In the genomic region with DNA sequence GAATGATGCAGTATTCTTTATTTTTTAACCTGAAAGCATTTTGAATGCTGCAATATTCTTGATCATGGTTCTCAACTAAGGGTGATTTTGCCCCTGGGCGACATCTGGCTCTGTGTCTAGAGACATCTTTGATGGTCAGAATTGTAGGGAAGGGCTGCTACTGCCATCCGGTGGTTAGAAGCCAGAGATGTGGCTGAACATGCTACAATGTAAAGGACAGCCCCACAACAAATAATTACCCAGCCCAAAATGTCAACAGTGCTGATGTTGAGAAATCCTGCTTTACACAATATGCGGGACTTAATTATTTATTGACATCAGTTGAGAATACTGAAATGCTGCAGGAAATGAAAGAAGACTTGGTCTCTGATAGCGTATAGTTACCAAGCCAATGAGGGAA, we compare ENCODE assay signal across 8 cellular contexts. TPM values are rescaled to one million over a fixed set of nuclear protein-coding genes. Genes with fewer than 3 reads are reported as not detected.
DNase-seq lines count a peak whose midpoint lies in the region; ATAC-seq and TF ChIP-seq lines count a peak whose summit lies in the region.

No MANE protein-coding gene starts in this region.

- CTCF ChIA-PET in A673 (lab: Charles Lee), result no interaction called here

- TF ChIP-seq POLR2A in Peyer's patch (IDR thresholded peaks at IDR 0.05), result no peak

- BruUV-seq in A673 (replicated peaks; lab: Mats Ljungman, UMichigan), result no TSS peak

- H3K27me3 ChIP-seq in A673 (replicated peaks; ENCODE audit: insufficient read depth, low read depth, low read length, poor library complexity) (no peaks in the 10 kb centered on the region), NT2/D1 (ENCODE audit: insufficient read depth, insufficient read length) (no peaks in the 10 kb centered on the region), Peyer's patch (no peaks in the 10 kb centered on the region)

- no peak overlapping the region for H3K9ac ChIP-seq in NT2/D1 (ENCODE audit: insufficient read length, low read depth)

- TF ChIP-seq CTCF in A673 (conservative IDR thresholded peaks at IDR 0.05; ENCODE audit: low read depth, low read length), result peak; percentile 77
- peak; percentile 57 for TF ChIP-seq CTCF in fibroblast of villous mesenchyme (IDR thresholded peaks at IDR 0.05; ENCODE audit: insufficient read depth, low read depth, low read length)
- peak in 1 of 6 experiments; percentile 5 for TF ChIP-seq CTCF in Peyer's patch (IDR thresholded peaks at IDR 0.05)

- peaks cover 33% of the 10 kb centered on the region for H3K4me1 ChIP-seq in A673 (ENCODE audit: insufficient read depth, low read length, poor library complexity, severe bottlenecking)
- H3K4me1 ChIP-seq in NT2/D1 (ENCODE audit: insufficient read depth, insufficient read length), result no peaks in the 10 kb centered on the region
- no peaks in the 10 kb centered on the region for H3K4me1 ChIP-seq in Peyer's patch

- ATAC-seq in GM18502 (IDR thresholded peaks at IDR 0.05; ENCODE audit: poor library complexity, unreplicated experiment), result peak; percentile 81
- peak; percentile 71 for ATAC-seq in HG03196 (IDR thresholded peaks at IDR 0.05; ENCODE audit: unreplicated experiment)

- peak; percentile 77 for DNase-seq in A673 (ENCODE audit: low spot score)
- DNase-seq in NT2/D1 (ENCODE audit: low read depth, low spot score), result peak; percentile 22
- DNase-seq in fibroblast of villous mesenchyme (ENCODE audit: low read depth), result peak; percentile 63
- DNase-seq in NK-92 treated with Interleukin-12 subunit alpha and Interleukin-12 subunit beta, amount 100 ng/mL, for 24 hours (lab: John Stamatoyannopoulos, UW), result no peak
- DNase-seq in D341Med (ENCODE audit: low spot score), result no peak
- DNase-seq in Peyer's patch, result no peak

- intact Hi-C loops in A673 (cut with micrococcal nuclease; ENCODE audit: unreplicated experiment), result loop anchor here (1.0 kb wide), 1 partner anchor 129 kb away; no protein-coding TSS in a partner anchor

- H3K27ac ChIP-seq in A673 (ENCODE audit: low read depth, low read length, poor library complexity, severe bottlenecking) (no peak overlapping the region), Peyer's patch (no peak overlapping the region)

- H3K36me3 ChIP-seq in A673 (ENCODE audit: insufficient read depth, low read length, poor library complexity, severe bottlenecking) (no peaks in the 10 kb centered on the region), NT2/D1 (ENCODE audit: insufficient read depth, insufficient read length, low read length) (no peaks in the 10 kb centered on the region), Peyer's patch (no peaks in the 10 kb centered on the region)

- POLR2A ChIA-PET in A673 (lab: Charles Lee; ENCODE audit: low non-redundant PET), result no interaction called here

- no peak overlapping the region for H3K4me3 ChIP-seq in A673 (ENCODE audit: low read depth, low read length, poor library complexity, severe bottlenecking)
- H3K4me3 ChIP-seq in NT2/D1 (ENCODE audit: insufficient read length, low read depth), result no peak overlapping the region
- H3K4me3 ChIP-seq in fibroblast of villous mesenchyme (ENCODE audit: low read depth, low read length), result no peak overlapping the region
- H3K4me3 ChIP-seq in Peyer's patch, result no peak overlapping the region

- no peaks in the 10 kb centered on the region for H3K9me3 ChIP-seq in A673 (ENCODE audit: low read depth, low read length, poor library complexity, severe bottlenecking)
- H3K9me3 ChIP-seq in NT2/D1 (ENCODE audit: insufficient read depth, low read length), result no peaks in the 10 kb centered on the region
- no peaks in the 10 kb centered on the region for H3K9me3 ChIP-seq in Peyer's patch

RNA-seq across cellular contexts. Expression of a gene that starts 37.5 kb away (rescaled TPM):
- 1.7 and 2.5 TPM in 2 replicates for total RNA-seq in A673 (2021)
- total RNA-seq in fibroblast of villous mesenchyme, result 18.0 and 22.9 TPM in 2 replicates
- not detected for total RNA-seq in Peyer's patch

RNA-seq across cellular contexts. Expression of a gene that starts 57.7 kb away (rescaled TPM):
- not detected in 2 replicates for total RNA-seq in A673 (2021)
- not detected in 2 replicates for total RNA-seq in fibroblast of villous mesenchyme
- total RNA-seq in Peyer's patch, result not detected

Comparison
In these comparisons a context has a peak if more than half of its experiments do, and no peak if none do; other contexts are left out.
1. DNase-seq: peak in A673 (single experiment), NT2/D1 (single experiment) and fibroblast of villous mesenchyme (single experiment); none in NK-92 treated with Interleukin-12 subunit alpha and Interleukin-12 subunit beta, amount 100 ng/mL, for 24 hours (single experiment), D341Med (single experiment) and Peyer's patch (0 of 3).